13 cellular contexts compared by ENCODE assay signal in genomic region chr18:22557160-22557941, GRCh38.
A peak's percentile ranks its signal among the peaks of the same experiment; 100 is the strongest.
DNase-seq lines count a peak whose midpoint lies in the region; ATAC-seq and TF ChIP-seq lines count a peak whose summit lies in the region.
"Had no signal": no experiment of that assay in that cellular context is flagged by ENCODE, and none has a peak within 500 bp of the region (broad histone marks: within the 10 kb centered on the region; RNA-seq: fewer than 3 reads in every experiment).

No MANE protein-coding gene starts in this region.

- H3K4me3 ChIP-seq in HEK293 (ENCODE audit: low read depth, low read length) (no peak overlapping the region), OCI-LY3 (ENCODE audit: low read length) (no peak overlapping the region), trophoblast cell (ENCODE audit: low read depth, low read length) (no peak overlapping the region)
- H3K4me3 ChIP-seq: transverse colon had no signal

- POLR2A ChIA-PET in HEK293 (lab: Yijun Ruan, JAX) = interaction anchor here (0.6 to 1.2 kb wide), 2 partner anchors 241 to 363 kb away, joined by 4 read pairs; no protein-coding TSS in a partner anchor

- H3K79me2 ChIP-seq in OCI-LY3 (ENCODE audit: low read length) (no peaks in the 10 kb centered on the region), trophoblast cell (ENCODE audit: control insufficient read depth, insufficient read depth, low read length, poor library complexity) (peaks cover 2% of the 10 kb centered on the region)

- peak; percentile 13 for DNase-seq in dermis blood vessel endothelial cell
- DNase-seq in trophoblast cell = peak; percentile 76 to 88
- DNase-seq in activated naive CD4-positive, alpha-beta T cell (lab: John Stamatoyannopoulos, UW) = no peak
- no peak for DNase-seq in effector CD8-positive, alpha-beta T cell (lab: John Stamatoyannopoulos, UW)
- DNase-seq: activated T-cell treated with anti-CD3 and anti-CD28 coated beads, Interleukin-2, amount 50 U/mL, for 1 hour; naive thymus-derived CD8-positive, alpha-beta T cell; NCI-H2029; NCI-H526; stimulated activated CD4-positive, alpha-beta T cell treated with anti-CD3 and anti-CD28 coated beads, Interleukin-4, amount 100 ng/mL, for 24 hours; transverse colon had no signal

- H4K12ac ChIP-seq in trophoblast cell (ENCODE audit: low read depth, low read length) = no peak overlapping the region

- no peak overlapping the region for H3K14ac ChIP-seq in trophoblast cell (ENCODE audit: low read length)

- H2AK5ac ChIP-seq in trophoblast cell (ENCODE audit: low read length) = no peak overlapping the region

- no peak overlapping the region for H4K91ac ChIP-seq in trophoblast cell (ENCODE audit: low read depth, low read length)

- no peaks in the 10 kb centered on the region for H3K36me3 ChIP-seq in HEK293 (ENCODE audit: control insufficient read depth in 2 of 2, insufficient read depth in 1 of 2, low read length in 2 of 2)
- no peaks in the 10 kb centered on the region for H3K36me3 ChIP-seq in OCI-LY3 (replicated peaks; ENCODE audit: low read depth, low read length)
- H3K36me3 ChIP-seq in trophoblast cell (ENCODE audit: control insufficient read depth in 1 of 2, insufficient read depth in 2 of 2, low read length in 2 of 2) = no peaks in the 10 kb centered on the region
- H3K36me3 ChIP-seq: transverse colon had no signal

- no peak overlapping the region for H2BK5ac ChIP-seq in trophoblast cell (ENCODE audit: low read depth, low read length, poor library complexity)

- H3K27ac ChIP-seq in HEK293 (ENCODE audit: extremely low read depth, low read depth, low read length) (no peak overlapping the region), OCI-LY3 (ENCODE audit: low read length) (no peak overlapping the region), trophoblast cell (ENCODE audit: low read depth, low read length) (no peak overlapping the region)
- H3K27ac ChIP-seq: transverse colon had no signal

- H3K4me1 ChIP-seq in HEK293 (ENCODE audit: control insufficient read depth, insufficient read depth, low read length) (peaks cover 12% of the 10 kb centered on the region; the same call in 1 of the 2 replicates), OCI-LY3 (ENCODE audit: low read length) (peaks cover 10% of the 10 kb centered on the region), trophoblast cell (ENCODE audit: control insufficient read depth in 1 of 2, insufficient read depth in 2 of 2, low read length in 2 of 2) (peaks cover 0 to 2% of the 10 kb centered on the region in 2 experiments)

- H2AFZ ChIP-seq in OCI-LY3 (ENCODE audit: low read depth, low read length) = no peak overlapping the region
- H2AFZ ChIP-seq in trophoblast cell (ENCODE audit: insufficient read depth, low read length, poor library complexity) = no peak overlapping the region

- H3K9me3 ChIP-seq in HEK293 (ENCODE audit: control insufficient read depth, insufficient read depth, low read depth, low read length) (no peaks in the 10 kb centered on the region), OCI-LY3 (ENCODE audit: insufficient read depth, low read length) (no peaks in the 10 kb centered on the region), trophoblast cell (ENCODE audit: insufficient read depth, low read depth, low read length) (no peaks in the 10 kb centered on the region)
- H3K9me3 ChIP-seq: transverse colon had no signal

- ATAC-seq in esophagus mucosa = no peak
- ATAC-seq: naive thymus-derived CD8-positive, alpha-beta T cell had no signal

- CTCF ChIA-PET in HEK293 (lab: Yijun Ruan, JAX) = interaction anchor here (0.6 to 1.2 kb wide), 3 partner anchors 64 to 130 kb away, joined by 3 read pairs; no protein-coding TSS in a partner anchor

- H3K79me1 ChIP-seq in trophoblast cell (ENCODE audit: low read length) = peaks cover 4% of the 10 kb centered on the region

- no CpG with 5 or more reads among the region's 12 CpGs for WGBS in trophoblast cell (ENCODE audit: extremely low coverage, insufficient coverage, insufficient read length)

- H3K18ac ChIP-seq in trophoblast cell (ENCODE audit: low read length) = no peak overlapping the region

- H3K4me2 ChIP-seq in OCI-LY3 (ENCODE audit: low read length) (peak overlapping the region; percentile 50), trophoblast cell (ENCODE audit: low read length) (no peak overlapping the region)

- H2BK12ac ChIP-seq in trophoblast cell (ENCODE audit: low read length) = no peak overlapping the region

- H4K8ac ChIP-seq in trophoblast cell (ENCODE audit: low read depth, low read length) = no peak overlapping the region

- TF ChIP-seq CTCF in HEK293 (tag by site-specific recombination; IDR thresholded peaks at IDR 0.05) = no peak
- no peak for TF ChIP-seq CTCF in OCI-LY3 (IDR thresholded peaks at IDR 0.05; ENCODE audit: low read depth, low read length)

- H3K23ac ChIP-seq in trophoblast cell (ENCODE audit: low read length) = no peak overlapping the region

- no peak overlapping the region for H3K4ac ChIP-seq in trophoblast cell (ENCODE audit: low read depth, low read length)

- no peaks in the 10 kb centered on the region for H4K20me1 ChIP-seq in OCI-LY3 (ENCODE audit: insufficient read depth, low read length)

- H3K27me3 ChIP-seq in OCI-LY3 (ENCODE audit: low read depth, low read length) (no peaks in the 10 kb centered on the region), trophoblast cell (ENCODE audit: insufficient read depth, low read length) (no peaks in the 10 kb centered on the region)

- H3K9ac ChIP-seq in OCI-LY3 (ENCODE audit: low read length) (no peak overlapping the region), trophoblast cell (ENCODE audit: low read length) (no peak overlapping the region)

- no peak overlapping the region for H2BK120ac ChIP-seq in trophoblast cell (ENCODE audit: insufficient read depth, low read length, poor library complexity)

TF ChIP-seq in HEK293, 187 proteins besides CTCF, POLR2A, EP300 and RAD21:
- TF ChIP-seq ZSCAN18 (tag by site-specific recombination; IDR thresholded peaks at IDR 0.05) (0 out of 2 replicates have a peak, but pooled peaks have one; percentile 12), ZNF311 (tag by site-specific recombination; IDR thresholded peaks at IDR 0.05; ENCODE audit: borderline replicate concordance) (no peak)

Comparison
In these comparisons a context has a peak if more than half of its experiments do, and no peak if none do; other contexts are left out.
1. DNase-seq: peak in dermis blood vessel endothelial cell (single experiment) and trophoblast cell (2 of 2); none in activated naive CD4-positive, alpha-beta T cell (0 of 4) and effector CD8-positive, alpha-beta T cell (single experiment).